Comparison of ENCODE assay signal across 11 cellular contexts in genomic region chrX:124023838-124024238, GRCh38.
A peak's percentile ranks its signal among the peaks of the same experiment; 100 is the strongest.
DNase-seq lines count a peak whose midpoint lies in the region; ATAC-seq lines count a peak whose summit lies in the region.
"Had no signal": no experiment of that assay in that cellular context is flagged by ENCODE, and none has a peak within 500 bp of the region (broad histone marks: within the 10 kb centered on the region; RNA-seq: fewer than 3 reads in every experiment).

No MANE protein-coding gene starts in this region.

- H3K27ac Mint-ChIP-seq in stimulated activated naive CD8-positive, alpha-beta T cell treated with anti-CD3 and anti-CD28 coated beads, Interleukin-15, Interleukin-2, amounts not matched to agents 100 ng/mL and 50 ng/mL, for 24 hours, result peak overlapping the region; percentile 13
- H3K27ac Mint-ChIP-seq in activated T-helper 1 cell treated with anti-CD3 and anti-CD28 coated beads, Interleukin-12 subunit alpha, Interleukin-12 subunit beta, Interleukin-2, Interleukin-4 antibody, amounts not matched to agents 30 ng/mL and 10 ng/mL and 1 ng/mL, durations not matched to agents 14 hours and 24 hours and 36 hours, result peak overlapping the region; percentile 40
- H3K27ac Mint-ChIP-seq: type B pancreatic cell had no signal

- no peaks in the 10 kb centered on the region for H3K27me3 Mint-ChIP-seq in stimulated activated naive CD8-positive, alpha-beta T cell treated with anti-CD3 and anti-CD28 coated beads, Interleukin-15, Interleukin-2, amounts not matched to agents 100 ng/mL and 50 ng/mL, for 24 hours
- H3K27me3 Mint-ChIP-seq in activated T-helper 1 cell treated with anti-CD3 and anti-CD28 coated beads, Interleukin-12 subunit alpha, Interleukin-12 subunit beta, Interleukin-2, Interleukin-4 antibody, amounts not matched to agents 30 ng/mL and 10 ng/mL and 1 ng/mL, durations not matched to agents 14 hours and 24 hours and 36 hours (ENCODE audit: insufficient read depth), result no peaks in the 10 kb centered on the region
- H3K27me3 Mint-ChIP-seq: type B pancreatic cell had no signal

- intact Hi-C loops in activated T-helper 1 cell treated with anti-CD3 and anti-CD28 coated beads, Interleukin-12 subunit alpha, Interleukin-12 subunit beta, Interleukin-2, Interleukin-4 antibody, amounts not matched to agents 30 ng/mL and 10 ng/mL and 1 ng/mL, durations not matched to agents 14 hours and 24 hours and 36 hours (cut with micrococcal nuclease), result no loop called here

- H3K36me3 Mint-ChIP-seq in stimulated activated naive CD8-positive, alpha-beta T cell treated with anti-CD3 and anti-CD28 coated beads, Interleukin-15, Interleukin-2, amounts not matched to agents 100 ng/mL and 50 ng/mL, for 24 hours (ENCODE audit: low read depth), result peaks cover 17% of the 10 kb centered on the region
- peaks cover 7% of the 10 kb centered on the region for H3K36me3 Mint-ChIP-seq in activated T-helper 1 cell treated with anti-CD3 and anti-CD28 coated beads, Interleukin-12 subunit alpha, Interleukin-12 subunit beta, Interleukin-2, Interleukin-4 antibody, amounts not matched to agents 30 ng/mL and 10 ng/mL and 1 ng/mL, durations not matched to agents 14 hours and 24 hours and 36 hours (ENCODE audit: low read depth)
- H3K36me3 Mint-ChIP-seq: type B pancreatic cell had no signal

- no peak overlapping the region for H3K4me3 Mint-ChIP-seq in stimulated activated naive CD8-positive, alpha-beta T cell treated with anti-CD3 and anti-CD28 coated beads, Interleukin-15, Interleukin-2, amounts not matched to agents 100 ng/mL and 50 ng/mL, for 24 hours
- H3K4me3 Mint-ChIP-seq in activated T-helper 1 cell treated with anti-CD3 and anti-CD28 coated beads, Interleukin-12 subunit alpha, Interleukin-12 subunit beta, Interleukin-2, Interleukin-4 antibody, amounts not matched to agents 30 ng/mL and 10 ng/mL and 1 ng/mL, durations not matched to agents 14 hours and 24 hours and 36 hours, result no peak overlapping the region
- H3K4me3 Mint-ChIP-seq: type B pancreatic cell had no signal

- no peaks in the 10 kb centered on the region for H3K9me3 Mint-ChIP-seq in stimulated activated naive CD8-positive, alpha-beta T cell treated with anti-CD3 and anti-CD28 coated beads, Interleukin-15, Interleukin-2, amounts not matched to agents 100 ng/mL and 50 ng/mL, for 24 hours
- no peaks in the 10 kb centered on the region for H3K9me3 Mint-ChIP-seq in activated T-helper 1 cell treated with anti-CD3 and anti-CD28 coated beads, Interleukin-12 subunit alpha, Interleukin-12 subunit beta, Interleukin-2, Interleukin-4 antibody, amounts not matched to agents 30 ng/mL and 10 ng/mL and 1 ng/mL, durations not matched to agents 14 hours and 24 hours and 36 hours
- H3K9me3 Mint-ChIP-seq: type B pancreatic cell had no signal

- peaks cover 15% of the 10 kb centered on the region for H3K4me1 Mint-ChIP-seq in stimulated activated naive CD8-positive, alpha-beta T cell treated with anti-CD3 and anti-CD28 coated beads, Interleukin-15, Interleukin-2, amounts not matched to agents 100 ng/mL and 50 ng/mL, for 24 hours (ENCODE audit: low read depth)
- no peaks in the 10 kb centered on the region for H3K4me1 Mint-ChIP-seq in activated T-helper 1 cell treated with anti-CD3 and anti-CD28 coated beads, Interleukin-12 subunit alpha, Interleukin-12 subunit beta, Interleukin-2, Interleukin-4 antibody, amounts not matched to agents 30 ng/mL and 10 ng/mL and 1 ng/mL, durations not matched to agents 14 hours and 24 hours and 36 hours (ENCODE audit: low read depth)

- no peak for ATAC-seq in stimulated activated naive CD8-positive, alpha-beta T cell treated with anti-CD3 and anti-CD28 coated beads, Interleukin-15, Interleukin-2, amounts not matched to agents 100 U/mL and 50 U/mL, for 24 hours
- no peak for ATAC-seq in GM21390 (IDR thresholded peaks at IDR 0.05; ENCODE audit: unreplicated experiment)
- no peak for ATAC-seq in HG03025 (IDR thresholded peaks at IDR 0.05; ENCODE audit: low FRiP score, unreplicated experiment)
- ATAC-seq in HG03108 (IDR thresholded peaks at IDR 0.05; ENCODE audit: unreplicated experiment), result no peak

- DNase-seq in stimulated activated naive CD8-positive, alpha-beta T cell treated with anti-CD3 and anti-CD28 coated beads, Interleukin-15, Interleukin-2, amounts not matched to agents 100 U/mL and 50 U/mL, for 24 hours, result no peak
- DNase-seq in activated T-helper 1 cell treated with anti-CD3 and anti-CD28 coated beads, Interleukin-12 subunit alpha, Interleukin-12 subunit beta, Interleukin-2, Interleukin-4 antibody, amounts not matched to agents 30 ng/mL and 10 ng/mL and 1 ng/mL, durations not matched to agents 14 hours and 24 hours and 36 hours (ENCODE audit: low spot score), result no peak
- DNase-seq in hepatic stellate cell (ENCODE audit: low spot score), result peak; percentile 5
- DNase-seq in stimulated activated CD8-positive, alpha-beta memory T cell treated with anti-CD3 and anti-CD28 coated beads, Interleukin-4, amount 100 ng/mL, for 48 hours, result no peak
- DNase-seq: caudate nucleus, small intestine had no signal
